Comparison of ENCODE assay signal across 28 cellular contexts in genomic region chr5:170135796-170136490, GRCh38. TPM values are rescaled to one million over a fixed set of nuclear protein-coding genes. Genes with fewer than 3 reads are reported as not detected.
DNase-seq lines count a peak whose midpoint lies in the region; ATAC-seq and TF ChIP-seq lines count a peak whose summit lies in the region.
"Had no signal": no experiment of that assay in that cellular context is flagged by ENCODE, and none has a peak within 500 bp of the region (broad histone marks: within the 10 kb centered on the region; RNA-seq: fewer than 3 reads in every experiment).

No MANE protein-coding gene starts in this region.

- H3K4me3 Mint-ChIP-seq in GM23338 (no peak overlapping the region), progenitor cell of endocrine pancreas (ENCODE audit: low read depth) (no peak overlapping the region)
- H3K4me3 Mint-ChIP-seq: activated naive CD8-positive, alpha-beta T cell; activated T-cell treated with anti-CD3 and anti-CD28 coated beads, Interleukin-2, amount 50 U/mL, for 72 hours; CD4-positive, alpha-beta memory T cell; neural progenitor cell; T-cell had no signal

- CTCF ChIA-PET in SK-N-SH (lab: Yijun Ruan, JAX) = no interaction called here

- no peak overlapping the region for H3K27ac Mint-ChIP-seq in GM23338
- H3K27ac Mint-ChIP-seq in progenitor cell of endocrine pancreas = no peak overlapping the region
- H3K27ac Mint-ChIP-seq: activated naive CD8-positive, alpha-beta T cell; activated T-cell treated with anti-CD3 and anti-CD28 coated beads, Interleukin-2, amount 50 U/mL, for 72 hours; CD4-positive, alpha-beta memory T cell; neural progenitor cell; T-cell had no signal

- TF ChIP-seq EP300 in SK-N-SH (IDR thresholded peaks at IDR 0.05; ENCODE audit: borderline replicate concordance in 1 of 2, low read depth in 1 of 2, low read length in 1 of 2) = no peak

- H3K4me1 ChIP-seq in GM23338 (ENCODE audit: insufficient read depth) = no peaks in the 10 kb centered on the region
- peaks cover 0 to 1% of the 10 kb centered on the region in 2 donors for H3K4me1 ChIP-seq in lung (ENCODE audit: control insufficient read depth in 2 of 2, insufficient read depth in 2 of 2, low read length in 2 of 2)
- H3K4me1 ChIP-seq in SK-N-SH (ENCODE audit: control insufficient read depth in 1 of 2, insufficient read depth in 2 of 2, low read depth in 1 of 2, low read length in 1 of 2) = peaks cover 0 to 25% of the 10 kb centered on the region in 2 experiments; a peak in 2 of 4 replicates
- H3K4me1 ChIP-seq: neural progenitor cell, prostate gland, testis had no signal

- peaks cover 1 to 4% of the 10 kb centered on the region in 2 donors for H3K9me3 ChIP-seq in lung (ENCODE audit: control insufficient read depth in 2 of 2, insufficient read depth in 1 of 2, low read length in 1 of 2)
- H3K9me3 ChIP-seq in SK-N-SH = no peaks in the 10 kb centered on the region
- H3K9me3 ChIP-seq: prostate gland, testis had no signal

- no peaks in the 10 kb centered on the region for H3K36me3 Mint-ChIP-seq in GM23338 (ENCODE audit: low read depth)
- no peaks in the 10 kb centered on the region for H3K36me3 Mint-ChIP-seq in progenitor cell of endocrine pancreas (ENCODE audit: insufficient read depth)
- H3K36me3 Mint-ChIP-seq: activated naive CD8-positive, alpha-beta T cell; CD4-positive, alpha-beta memory T cell; neural progenitor cell; T-cell had no signal

- H3K4me2 ChIP-seq in GM23338 = no peak overlapping the region
- no peak overlapping the region for H3K4me2 ChIP-seq in SK-N-SH
- H3K4me2 ChIP-seq: neural progenitor cell had no signal

- H2AFZ ChIP-seq in GM23338 (0 out of 2 replicates have a peak overlapping the region, but pooled peaks have one; percentile 14), SK-N-SH (ENCODE audit: low read depth) (no peak overlapping the region)
- H2AFZ ChIP-seq: neural progenitor cell had no signal

- H3K27me3 ChIP-seq in GM23338 (ENCODE audit: insufficient read depth) = no peaks in the 10 kb centered on the region
- H3K27me3 ChIP-seq in lung (ENCODE audit: control insufficient read depth, insufficient read depth) = no peaks in the 10 kb centered on the region
- H3K27me3 ChIP-seq in SK-N-SH (ENCODE audit: insufficient read depth) = no peaks in the 10 kb centered on the region
- H3K27me3 ChIP-seq: neural progenitor cell, testis had no signal

- DNase-seq in GM23338 (ENCODE audit: low spot score) (no peak), RPMI7951 (ENCODE audit: low read depth) (peak; percentile 22), lung (ENCODE audit: low spot score) (peak; percentile 14), A172 (ENCODE audit: low spot score) (no peak), progenitor cell of endocrine pancreas (ENCODE audit: low spot score, unreplicated experiment) (no peak), SK-N-SH (no peak)
- DNase-seq: activated CD4-positive, alpha-beta T cell treated with anti-CD3 and anti-CD28 coated beads for 1 hour; activated T-cell treated with anti-CD3 and anti-CD28 coated beads, Interleukin-2, amount 50 U/mL, for 72 hours; CD4-positive, alpha-beta memory T cell; DMS53; GF-D8; HCEC 1CT; hippocampal formation; left ventricle myocardium superior; NCI-H187; NCI-H526 treated with DMSO at 0.1 percent for 48 hours; T-cell; testis had no signal

- POLR2A ChIA-PET in SK-N-SH (lab: Yijun Ruan, JAX) = no interaction called here

- H3K27ac ChIP-seq in GM23338 (ENCODE audit: low read depth) = no peak overlapping the region
- H3K27ac ChIP-seq in cingulate gyrus (ENCODE audit: low read depth, low read length) = peak overlapping the region; percentile 7
- no peak overlapping the region for H3K27ac ChIP-seq in lung (ENCODE audit: low read depth in 1 of 2, low read length in 1 of 2)
- H3K27ac ChIP-seq in SK-N-SH (ENCODE audit: low read depth in 2 of 2, low read length in 1 of 2) = no peak overlapping the region
- H3K27ac ChIP-seq: coronary artery, neural progenitor cell, prostate gland, testis had no signal

- H3K4me3 ChIP-seq in GM23338 (no peak overlapping the region), lung (no peak overlapping the region), SK-N-SH (ENCODE audit: low read depth in 2 of 2, low read length in 1 of 2) (no peak overlapping the region)
- H3K4me3 ChIP-seq: coronary artery, neural progenitor cell, prostate gland, testis had no signal

- H3F3A ChIP-seq in GM23338 (replicated peaks; ENCODE audit: low read depth) (no peaks in the 10 kb centered on the region), SK-N-SH (replicated peaks; ENCODE audit: insufficient read depth) (no peaks in the 10 kb centered on the region)

- no peaks in the 10 kb centered on the region for H3K79me2 ChIP-seq in GM23338 (replicated peaks; ENCODE audit: insufficient read depth)
- H3K79me2 ChIP-seq in SK-N-SH (ENCODE audit: insufficient read depth) = no peaks in the 10 kb centered on the region

- H3K36me3 ChIP-seq in GM23338 (ENCODE audit: insufficient read depth) = no peaks in the 10 kb centered on the region
- no peaks in the 10 kb centered on the region for H3K36me3 ChIP-seq in lung (ENCODE audit: control insufficient read depth in 2 of 2, insufficient read depth in 2 of 2, low read length in 2 of 2)
- no peaks in the 10 kb centered on the region for H3K36me3 ChIP-seq in SK-N-SH (replicated peaks in 1 of 2; ENCODE audit: control insufficient read depth in 1 of 2, insufficient read depth in 2 of 2, low read length in 1 of 2)
- H3K36me3 ChIP-seq: neural progenitor cell, prostate gland had no signal

- H3K9me3 Mint-ChIP-seq in GM23338 (no peaks in the 10 kb centered on the region; the same call in 2 of the 3 replicates), progenitor cell of endocrine pancreas (ENCODE audit: low read depth) (no peaks in the 10 kb centered on the region)
- H3K9me3 Mint-ChIP-seq: activated T-cell treated with anti-CD3 and anti-CD28 coated beads, Interleukin-2, amount 50 U/mL, for 72 hours; CD4-positive, alpha-beta memory T cell; neural progenitor cell; T-cell had no signal

- ATAC-seq in GM23338 (no peak), lung (ENCODE audit: insufficient read depth, low FRiP score) (no peak), HG03565 (IDR thresholded peaks at IDR 0.05; ENCODE audit: unreplicated experiment) (no peak)
- ATAC-seq: activated T-cell treated with anti-CD3 and anti-CD28 coated beads, Interleukin-2, amount 50 U/mL, for 72 hours; left ventricle myocardium superior; Right ventricle myocardium inferior; T-cell had no signal

- peaks cover 11% of the 10 kb centered on the region; the same call in 1 of the 2 replicates for H3K9me2 ChIP-seq in GM23338 (ENCODE audit: insufficient read depth)
- no peaks in the 10 kb centered on the region for H3K9me2 ChIP-seq in SK-N-SH

- no peak for TF ChIP-seq CTCF in GM23338 (conservative IDR thresholded peaks at IDR 0.05; ENCODE audit: low read depth in 2 of 2)
- no peak for TF ChIP-seq CTCF in lung (IDR thresholded peaks at IDR 0.05; ENCODE audit: control extremely low read depth, extremely low read depth)
- no peak for TF ChIP-seq CTCF in progenitor cell of endocrine pancreas (IDR thresholded peaks at IDR 0.05; ENCODE audit: unreplicated experiment)
- TF ChIP-seq CTCF in SK-N-SH (IDR thresholded peaks at IDR 0.05) = no peak

- H3K9ac ChIP-seq in SK-N-SH = no peak overlapping the region
- H3K9ac ChIP-seq: neural progenitor cell had no signal

- peaks cover 2% of the 10 kb centered on the region for H3K27me3 Mint-ChIP-seq in GM23338 (ENCODE audit: insufficient read depth, low read depth, poor library complexity)
- H3K27me3 Mint-ChIP-seq in progenitor cell of endocrine pancreas = peaks cover 12% of the 10 kb centered on the region
- H3K27me3 Mint-ChIP-seq: activated naive CD8-positive, alpha-beta T cell had no signal

- H3K4me1 Mint-ChIP-seq in GM23338 (no peaks in the 10 kb centered on the region), progenitor cell of endocrine pancreas (ENCODE audit: low read depth) (no peaks in the 10 kb centered on the region)
- H3K4me1 Mint-ChIP-seq: CD4-positive, alpha-beta memory T cell; T-cell had no signal

- no peaks in the 10 kb centered on the region for H4K20me1 ChIP-seq in GM23338 (replicated peaks; ENCODE audit: insufficient read depth)
- no peaks in the 10 kb centered on the region for H4K20me1 ChIP-seq in SK-N-SH (ENCODE audit: insufficient read depth)

- 40 to 43% methylated on average over 4 of the region's 4 CpGs for WGBS in lung, 2 donors
- WGBS in SK-N-SH (ENCODE audit: low lambda C conversion rate) = 51% methylated on average over 4 of the region's 4 CpGs

- TF ChIP-seq RAD21 in SK-N-SH (IDR thresholded peaks at IDR 0.05; ENCODE audit: low read length) = no peak

TF ChIP-seq in GM23338, 12 proteins besides CTCF, POLR2A, EP300 and RAD21 (continues in another document):
- TF ChIP-seq NANOG (IDR thresholded peaks at IDR 0.05; ENCODE audit: borderline replicate concordance) (no peak), EZH2phosphoT487 (IDR thresholded peaks at IDR 0.05; ENCODE audit: unreplicated experiment) (no peak)

TF ChIP-seq in SK-N-SH, 30 proteins besides CTCF, POLR2A, EP300 and RAD21 (continues in another document):
- no peak for TF ChIP-seq RCOR1 (IDR thresholded peaks at IDR 0.05; ENCODE audit: low read length)
- TF ChIP-seq MAX (IDR thresholded peaks at IDR 0.05; ENCODE audit: low read depth) = no peak
- no peak for TF ChIP-seq GABPA (IDR thresholded peaks at IDR 0.05; ENCODE audit: low read depth)
- TF ChIP-seq FOXJ3 (CRISPR knock-in tag; IDR thresholded peaks at IDR 0.05) = no peak
- TF ChIP-seq MEF2A (IDR thresholded peaks at IDR 0.05; ENCODE audit: borderline replicate concordance, low read depth) = no peak
- no peak for TF ChIP-seq RXRA (IDR thresholded peaks at IDR 0.05; ENCODE audit: borderline replicate concordance, low read depth)
- no peak for TF ChIP-seq USF1 (IDR thresholded peaks at IDR 0.05; ENCODE audit: borderline replicate concordance, low read depth)
- TF ChIP-seq MXI1 (IDR thresholded peaks at IDR 0.05; ENCODE audit: low read depth, low read length) = no peak

RNA-seq across cellular contexts. Expression of gene FOXI1, which starts 30.2 kb away (rescaled TPM):
- total RNA-seq in GM23338 (2014; rRNA removed; shearing (Covaris generic)) = not detected in 2 replicates
- polyA plus RNA-seq in GM23338 (2016; fragmentation: Nextera tagmentation; extraction: Ambion mirVana) (not detected in 2 replicates), lung (under 1 TPM; 0.05 to 0.10 TPM), SK-N-SH (2012; rRNA removed) (not detected in 2 replicates)
- not detected in 2 replicates for total RNA-seq in RPMI7951 (2014; rRNA removed; shearing (Covaris generic))
- total RNA-seq in lung (not detected), progenitor cell of endocrine pancreas (not detected in 2 replicates)
- 0.10 TPM in 1 of 2 replicates, not detected in the other for total RNA-seq in A172 (2014; rRNA removed; shearing (Covaris generic))
- not detected in 2 replicates for polyA plus RNA-seq in SK-N-SH (2012; cell fraction: cytosol; rRNA removed)
- not detected in 2 replicates for polyA plus RNA-seq in SK-N-SH (2012; cell fraction: nucleus; rRNA removed)
- total RNA-seq: activated CD8-positive, alpha-beta memory T cell treated with anti-CD3 and anti-CD28 coated beads for 36 hours; activated T-cell treated with anti-CD3 and anti-CD28 coated beads, Interleukin-2, amount 50 U/mL, for 72 hours; CD4-positive, alpha-beta memory T cell; frontal cortex; left ventricle myocardium superior; Right ventricle myocardium inferior; skeletal muscle tissue had no signal
- polyA plus RNA-seq: CD4-positive, alpha-beta memory T cell had no signal

Comparison
In these comparisons a context has a peak if more than half of its experiments do, and no peak if none do; other contexts are left out.
1. DNase-seq: peak in RPMI7951 (single experiment) and lung (single experiment); none in GM23338 (single experiment), A172 (single experiment), progenitor cell of endocrine pancreas (single experiment) and SK-N-SH (single experiment).